ENCODE assay signal across 1 cellular context in the genomic region with DNA sequence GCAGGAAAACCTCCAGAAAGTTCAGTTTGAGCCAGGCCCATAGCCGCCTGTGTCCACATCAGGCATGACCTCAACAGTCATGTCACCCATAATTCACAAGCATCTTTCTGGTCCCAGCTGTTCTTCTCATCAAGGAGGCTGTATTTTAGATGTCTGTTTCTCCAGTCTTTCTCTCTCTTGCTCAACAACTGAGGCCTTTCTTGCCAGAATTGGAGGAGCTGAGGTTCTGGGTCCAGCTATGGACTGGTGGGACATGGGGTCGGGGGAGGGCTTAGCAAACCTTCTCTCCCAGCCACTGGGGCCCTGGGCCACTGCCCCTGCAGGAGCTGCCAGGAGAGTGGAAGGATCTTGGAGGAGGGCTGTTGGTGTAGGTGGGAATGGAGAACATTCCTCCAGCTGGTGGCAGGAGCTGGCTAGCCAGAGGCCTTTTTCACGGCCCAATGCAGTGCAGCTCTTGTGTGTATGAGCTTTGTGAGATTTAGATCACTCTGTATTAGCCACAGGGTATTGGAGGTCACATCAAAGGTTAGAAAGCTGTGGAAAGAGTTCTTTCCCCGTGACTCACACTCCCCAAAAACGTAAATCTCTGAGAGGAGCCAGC.
TF ChIP-seq lines count a peak whose summit lies in the region.

No MANE protein-coding gene starts in this region.

TF ChIP-seq in HCT116, 20 proteins besides CTCF, POLR2A, EP300 and RAD21 (continued from another document):
- TF ChIP-seq, protein P1, sequence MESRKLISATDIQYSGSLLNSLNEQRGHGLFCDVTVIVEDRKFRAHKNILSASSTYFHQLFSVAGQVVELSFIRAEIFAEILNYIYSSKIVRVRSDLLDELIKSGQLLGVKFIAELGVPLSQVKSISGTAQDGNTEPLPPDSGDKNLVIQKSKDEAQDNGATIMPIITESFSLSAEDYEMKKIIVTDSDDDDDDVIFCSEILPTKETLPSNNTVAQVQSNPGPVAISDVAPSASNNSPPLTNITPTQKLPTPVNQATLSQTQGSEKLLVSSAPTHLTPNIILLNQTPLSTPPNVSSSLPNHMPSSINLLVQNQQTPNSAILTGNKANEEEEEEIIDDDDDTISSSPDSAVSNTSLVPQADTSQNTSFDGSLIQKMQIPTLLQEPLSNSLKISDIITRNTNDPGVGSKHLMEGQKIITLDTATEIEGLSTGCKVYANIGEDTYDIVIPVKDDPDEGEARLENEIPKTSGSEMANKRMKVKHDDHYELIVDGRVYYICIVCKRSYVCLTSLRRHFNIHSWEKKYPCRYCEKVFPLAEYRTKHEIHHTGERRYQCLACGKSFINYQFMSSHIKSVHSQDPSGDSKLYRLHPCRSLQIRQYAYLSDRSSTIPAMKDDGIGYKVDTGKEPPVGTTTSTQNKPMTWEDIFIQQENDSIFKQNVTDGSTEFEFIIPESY (IDR thresholded peaks at IDR 0.05; ENCODE audit: extremely low read depth, insufficient replicate concordance, low read length), result no peak
- TF ChIP-seq, protein P2, sequence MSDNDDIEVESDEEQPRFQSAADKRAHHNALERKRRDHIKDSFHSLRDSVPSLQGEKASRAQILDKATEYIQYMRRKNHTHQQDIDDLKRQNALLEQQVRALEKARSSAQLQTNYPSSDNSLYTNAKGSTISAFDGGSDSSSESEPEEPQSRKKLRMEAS (IDR thresholded peaks at IDR 0.05), result no peak
- TF ChIP-seq, protein P3, sequence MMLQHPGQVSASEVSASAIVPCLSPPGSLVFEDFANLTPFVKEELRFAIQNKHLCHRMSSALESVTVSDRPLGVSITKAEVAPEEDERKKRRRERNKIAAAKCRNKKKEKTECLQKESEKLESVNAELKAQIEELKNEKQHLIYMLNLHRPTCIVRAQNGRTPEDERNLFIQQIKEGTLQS (IDR thresholded peaks at IDR 0.05), result no peak
- TF ChIP-seq ZNF274 (IDR thresholded peaks at IDR 0.05; ENCODE audit: low read depth, low read length), result no peak
- no peak for TF ChIP-seq ZFX (IDR thresholded peaks at IDR 0.05)
- no peak for TF ChIP-seq YY1 (IDR thresholded peaks at IDR 0.05; ENCODE audit: extremely low read depth, insufficient replicate concordance, low read depth, low read length)
- TF ChIP-seq EZH2phosphoT487 (IDR thresholded peaks at IDR 0.05; ENCODE audit: borderline replicate concordance), result no peak
- no peak for TF ChIP-seq SP1 (IDR thresholded peaks at IDR 0.05; ENCODE audit: low read depth)
- no peak for TF ChIP-seq JUND (IDR thresholded peaks at IDR 0.05)
- no peak for TF ChIP-seq EGR1 (IDR thresholded peaks at IDR 0.05; ENCODE audit: low read depth)
- TF ChIP-seq CEBPB (IDR thresholded peaks at IDR 0.05; ENCODE audit: low read depth), result no peak
- no peak for TF ChIP-seq EZH2 (IDR thresholded peaks at IDR 0.05)
